ENCODE assay signal across 18 cellular contexts in the genomic region with DNA sequence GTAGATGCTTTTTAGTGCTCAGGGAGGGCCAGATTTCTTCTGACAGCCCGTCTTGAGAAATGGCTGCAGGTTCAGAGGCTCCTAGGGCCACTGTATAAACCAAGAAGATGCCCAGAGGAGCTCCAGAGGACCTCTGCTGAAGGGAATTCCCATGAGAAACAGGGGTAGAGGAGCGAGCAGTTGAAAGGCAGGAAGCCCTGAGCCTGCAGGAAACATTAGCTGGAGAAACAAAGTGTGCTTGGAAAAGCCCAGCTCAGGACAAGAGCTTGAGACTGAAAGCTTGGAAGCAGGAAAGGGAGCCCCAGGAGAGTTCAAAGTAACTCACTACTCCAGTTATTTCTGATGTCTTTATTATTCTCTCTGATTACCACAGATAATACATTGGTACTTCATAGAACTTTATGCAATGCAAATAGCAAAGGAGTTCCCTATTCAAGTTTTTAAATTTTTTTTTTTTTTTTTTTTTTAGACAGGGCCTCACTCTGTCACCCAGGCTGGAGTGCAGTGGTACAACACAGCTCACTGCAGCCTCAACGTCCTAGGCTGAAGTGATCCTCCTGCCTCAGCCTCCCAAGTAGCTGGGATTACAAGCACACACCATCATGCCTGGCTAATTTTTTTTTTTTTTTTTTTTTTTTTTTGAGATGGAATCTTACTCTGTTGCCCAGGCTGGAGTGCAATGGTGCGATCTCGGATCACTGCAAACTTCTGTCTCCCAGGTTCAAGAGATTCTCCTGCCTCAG. TPM values are rescaled to one million over a fixed set of nuclear protein-coding genes. Genes with fewer than 3 reads are reported as not detected.
A peak's percentile ranks its signal among the peaks of the same experiment; 100 is the strongest.
DNase-seq lines count a peak whose midpoint lies in the region; ATAC-seq, FAIRE-seq and TF ChIP-seq lines count a peak whose summit lies in the region.
"Had no signal": no experiment of that assay in that cellular context is flagged by ENCODE, and none has a peak within 500 bp of the region (broad histone marks: within the 10 kb centered on the region; RNA-seq: fewer than 3 reads in every experiment).

No MANE protein-coding gene starts in this region.

- H3K27me3 ChIP-seq in osteoblast (ENCODE audit: insufficient read depth, low read length) = no peaks in the 10 kb centered on the region
- no peaks in the 10 kb centered on the region for H3K27me3 ChIP-seq in small intestine (ENCODE audit: control insufficient read depth in 2 of 2, insufficient read depth in 2 of 2, low read length in 2 of 2)
- H3K27me3 ChIP-seq: dorsolateral prefrontal cortex, gastroesophageal sphincter had no signal

- H3K9me3 Mint-ChIP-seq in HFFc6 = no peaks in the 10 kb centered on the region
- no peaks in the 10 kb centered on the region for H3K9me3 Mint-ChIP-seq in progenitor cell of endocrine pancreas (ENCODE audit: low read depth)

- CTCF ChIA-PET in GM10248 (lab: Yijun Ruan, JAX) = interaction anchor here (1.0 to 3.8 kb wide), 2 partner anchors 13 to 22 kb away, joined by 4 to 23 read pairs; no protein-coding TSS in a partner anchor

- no peak for FAIRE-seq in small intestine (lab: Jason Lieb, UNC)

- ATAC-seq in left cardiac atrium (peak; percentile 25 to 41), HG03439 (IDR thresholded peaks at IDR 0.05; ENCODE audit: unreplicated experiment) (no peak)
- ATAC-seq: gastroesophageal sphincter, HCT116 had no signal

- H3K4me3 ChIP-seq in osteoblast (ENCODE audit: insufficient read depth, low read length) = no peak overlapping the region
- H3K4me3 ChIP-seq in small intestine (ENCODE audit: low read depth in 1 of 2, low read length in 2 of 2) = no peak overlapping the region
- H3K4me3 ChIP-seq: dorsolateral prefrontal cortex, gastroesophageal sphincter had no signal

- H2AFZ ChIP-seq in osteoblast (ENCODE audit: low read length) = peak overlapping the region; percentile 81

- H4K20me1 ChIP-seq in osteoblast (ENCODE audit: insufficient read depth, low read length) = no peaks in the 10 kb centered on the region

- intact Hi-C loops in left cardiac atrium (cut with DNase I) = no loop called here

- H3K27me3 Mint-ChIP-seq in HFFc6 (ENCODE audit: insufficient read depth) (no peaks in the 10 kb centered on the region; the same call in none of the 2 replicates), progenitor cell of endocrine pancreas (peaks cover 4% of the 10 kb centered on the region)
- H3K27me3 Mint-ChIP-seq: B cell had no signal

- no peaks in the 10 kb centered on the region for H3K79me2 ChIP-seq in osteoblast (ENCODE audit: insufficient read depth, low read length)

- H3K9me3 ChIP-seq in osteoblast (ENCODE audit: low read depth, low read length) (no peaks in the 10 kb centered on the region), small intestine (ENCODE audit: control insufficient read depth, low read depth) (no peaks in the 10 kb centered on the region)
- H3K9me3 ChIP-seq: gastroesophageal sphincter had no signal

- no peak for TF ChIP-seq CTCF in HFFc6 (IDR thresholded peaks at IDR 0.05)
- TF ChIP-seq CTCF in VCaP (conservative IDR thresholded peaks at IDR 0.05) = no peak
- no peak for TF ChIP-seq CTCF in osteoblast (IDR thresholded peaks at IDR 0.05; ENCODE audit: extremely low read depth, low read depth, low read length)
- TF ChIP-seq CTCF in progenitor cell of endocrine pancreas (IDR thresholded peaks at IDR 0.05; ENCODE audit: unreplicated experiment) = no peak
- TF ChIP-seq CTCF in GM10248 (IDR thresholded peaks at IDR 0.05; ENCODE audit: control extremely low read depth, extremely low read depth, low read depth, missing control alignments) = no peak

- WGBS in small intestine, 3 donors = 64 to 72% (median 68%) methylated on average over 3 to 5 of the region's 5 CpGs

- H3K4me1 Mint-ChIP-seq in HFFc6 (ENCODE audit: low read depth) (peaks cover 31% of the 10 kb centered on the region), progenitor cell of endocrine pancreas (ENCODE audit: low read depth) (peaks cover 4% of the 10 kb centered on the region)
- H3K4me1 Mint-ChIP-seq: B cell had no signal

- H3K36me3 ChIP-seq in osteoblast (ENCODE audit: insufficient read depth, low read length) (peaks cover 21% of the 10 kb centered on the region), small intestine (ENCODE audit: control insufficient read depth in 2 of 2, insufficient read depth in 2 of 2, low read length in 2 of 2) (peaks cover 2 to 9% of the 10 kb centered on the region in 2 donors)

- POLR2A ChIA-PET in GM10248 (lab: Yijun Ruan, JAX) = no interaction called here

- H3K4me3 Mint-ChIP-seq in HFFc6 = no peak overlapping the region
- no peak overlapping the region for H3K4me3 Mint-ChIP-seq in progenitor cell of endocrine pancreas (ENCODE audit: low read depth)
- H3K4me3 Mint-ChIP-seq: B cell had no signal

- DNase-seq in HFFc6 (no peak), left cardiac atrium (no peak), osteoblast (ENCODE audit: insufficient read length, low spot score, missing footprints) (no peak), progenitor cell of endocrine pancreas (ENCODE audit: low spot score, unreplicated experiment) (no peak), small intestine (no peak), GM10248 (ENCODE audit: extremely low spot score) (no peak)
- DNase-seq: activated CD4-positive, alpha-beta T cell treated with anti-CD3 and anti-CD28 coated beads, Interleukin-2, amount 50 U/mL, for 4 hours; activated effector memory CD4-positive, alpha-beta T cell treated with Interleukin-2 at 50 U/mL for 16 hours; dorsolateral prefrontal cortex; kidney glomerular epithelial cell; NCI-H82; substantia nigra had no signal

- H3K36me3 Mint-ChIP-seq in HFFc6 (ENCODE audit: low read depth) (peaks cover 11% of the 10 kb centered on the region), progenitor cell of endocrine pancreas (ENCODE audit: insufficient read depth) (peaks cover 2% of the 10 kb centered on the region)

- H3K27ac ChIP-seq in VCaP (peak overlapping the region; percentile 100), osteoblast (ENCODE audit: low read depth, low read length) (no peak overlapping the region), small intestine (ENCODE audit: low read depth in 1 of 2, low read length in 1 of 2) (no peak overlapping the region)
- H3K27ac ChIP-seq: dorsolateral prefrontal cortex had no signal

- no peak overlapping the region for H3K4me2 ChIP-seq in osteoblast (ENCODE audit: insufficient read depth, low read length)

- peak overlapping the region; percentile 5; the same call in 1 of the 2 replicates for H3K27ac Mint-ChIP-seq in HFFc6
- no peak overlapping the region for H3K27ac Mint-ChIP-seq in progenitor cell of endocrine pancreas
- H3K27ac Mint-ChIP-seq: B cell had no signal

- H3K4me1 ChIP-seq in osteoblast (ENCODE audit: insufficient read depth, low read length) (peaks cover 14% of the 10 kb centered on the region), small intestine (ENCODE audit: control insufficient read depth in 2 of 2, insufficient read depth in 1 of 2, low read depth in 1 of 2, low read length in 1 of 2) (no peaks in the 10 kb centered on the region)

RNA-seq across cellular contexts. Expression of a gene that starts 16.5 kb away (rescaled TPM):
- total RNA-seq in HFFc6 (2021; fragmentation: NEBNext Ultra II Directional; extraction: Animal tissue kit (Norgen Biotek cat#: 25700)) = 10 to 100 TPM in 1 of 6 experiments, 1 to 10 TPM in 5; 5.6 to 10.2 (median 6.9) TPM
- total RNA-seq in left cardiac atrium (10 to 100 TPM; 12.9 to 18.3 TPM), osteoblast (1.8 and 2.5 TPM in 2 replicates), progenitor cell of endocrine pancreas (0.84 and 1.3 TPM in 2 replicates)
- 10 to 100 TPM; 10.3 to 18.1 (median 17.3) TPM for polyA plus RNA-seq in small intestine

RNA-seq across cellular contexts. Expression of a gene that starts 27.0 kb away (rescaled TPM):
- total RNA-seq in HFFc6 (2021; fragmentation: NEBNext Ultra II Directional; extraction: Animal tissue kit (Norgen Biotek cat#: 25700)) = 10 to 100 TPM; 75.0 to 95.8 (median 89.0) TPM
- total RNA-seq in left cardiac atrium = 10 to 100 TPM; 49.1 to 54.7 TPM
- total RNA-seq in osteoblast = 58.3 and 65.9 TPM in 2 replicates
- total RNA-seq in progenitor cell of endocrine pancreas = 63.4 and 65.1 TPM in 2 replicates
- 10 to 100 TPM; 66.0 to 73.1 (median 67.6) TPM for polyA plus RNA-seq in small intestine

RNA-seq across cellular contexts. Expression of a gene that starts 30.1 kb away (rescaled TPM):
- not detected for total RNA-seq in HFFc6 (2021; fragmentation: NEBNext Ultra II Directional; extraction: Animal tissue kit (Norgen Biotek cat#: 25700))
- under 1 TPM; 0.09 to 0.21 TPM for total RNA-seq in left cardiac atrium
- total RNA-seq in osteoblast = not detected in 2 replicates
- 0.31 and 0.58 TPM in 2 replicates for total RNA-seq in progenitor cell of endocrine pancreas
- not detected for polyA plus RNA-seq in small intestine
- total RNA-seq: B cell, epithelial cell of proximal tubule, gastroesophageal sphincter had no signal
